Comparison of ENCODE assay signal across 1 cellular context in the genomic region with DNA sequence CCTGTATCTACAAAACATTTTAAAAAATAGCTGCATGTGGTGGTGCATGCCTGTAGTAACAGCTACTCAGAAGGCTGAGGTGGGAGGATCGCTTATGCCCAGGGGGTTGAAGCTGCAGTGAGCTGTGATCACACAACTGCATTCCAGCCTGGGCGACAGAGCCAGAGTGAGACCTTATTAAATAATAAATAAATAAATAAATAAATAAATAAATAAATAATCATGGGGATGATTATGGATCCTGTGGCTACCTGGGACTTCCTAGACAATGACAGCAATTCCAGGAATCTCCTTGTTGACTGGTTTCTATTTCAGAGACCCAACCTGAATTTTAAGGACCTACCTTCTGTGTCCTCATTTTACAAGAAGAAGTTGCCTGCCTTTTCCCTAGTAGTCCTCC.
TF ChIP-seq lines count a peak whose summit lies in the region.

No MANE protein-coding gene starts in this region.

TF ChIP-seq in GM23338, 12 proteins besides CTCF, POLR2A, EP300 and RAD21 (continued from another document):
- TF ChIP-seq ZNF462 (CRISPR knock-in tag; IDR thresholded peaks at IDR 0.05) (no peak), STAT1 (IDR thresholded peaks at IDR 0.05; ENCODE audit: unreplicated experiment) (no peak), NANOG (IDR thresholded peaks at IDR 0.05; ENCODE audit: borderline replicate concordance) (no peak), ETS1 (IDR thresholded peaks at IDR 0.05) (no peak), ZNF114 (CRISPR knock-in tag; IDR thresholded peaks at IDR 0.05) (no peak), EZH2phosphoT487 (IDR thresholded peaks at IDR 0.05; ENCODE audit: unreplicated experiment) (no peak)
- TF ChIP-seq, protein P1, sequence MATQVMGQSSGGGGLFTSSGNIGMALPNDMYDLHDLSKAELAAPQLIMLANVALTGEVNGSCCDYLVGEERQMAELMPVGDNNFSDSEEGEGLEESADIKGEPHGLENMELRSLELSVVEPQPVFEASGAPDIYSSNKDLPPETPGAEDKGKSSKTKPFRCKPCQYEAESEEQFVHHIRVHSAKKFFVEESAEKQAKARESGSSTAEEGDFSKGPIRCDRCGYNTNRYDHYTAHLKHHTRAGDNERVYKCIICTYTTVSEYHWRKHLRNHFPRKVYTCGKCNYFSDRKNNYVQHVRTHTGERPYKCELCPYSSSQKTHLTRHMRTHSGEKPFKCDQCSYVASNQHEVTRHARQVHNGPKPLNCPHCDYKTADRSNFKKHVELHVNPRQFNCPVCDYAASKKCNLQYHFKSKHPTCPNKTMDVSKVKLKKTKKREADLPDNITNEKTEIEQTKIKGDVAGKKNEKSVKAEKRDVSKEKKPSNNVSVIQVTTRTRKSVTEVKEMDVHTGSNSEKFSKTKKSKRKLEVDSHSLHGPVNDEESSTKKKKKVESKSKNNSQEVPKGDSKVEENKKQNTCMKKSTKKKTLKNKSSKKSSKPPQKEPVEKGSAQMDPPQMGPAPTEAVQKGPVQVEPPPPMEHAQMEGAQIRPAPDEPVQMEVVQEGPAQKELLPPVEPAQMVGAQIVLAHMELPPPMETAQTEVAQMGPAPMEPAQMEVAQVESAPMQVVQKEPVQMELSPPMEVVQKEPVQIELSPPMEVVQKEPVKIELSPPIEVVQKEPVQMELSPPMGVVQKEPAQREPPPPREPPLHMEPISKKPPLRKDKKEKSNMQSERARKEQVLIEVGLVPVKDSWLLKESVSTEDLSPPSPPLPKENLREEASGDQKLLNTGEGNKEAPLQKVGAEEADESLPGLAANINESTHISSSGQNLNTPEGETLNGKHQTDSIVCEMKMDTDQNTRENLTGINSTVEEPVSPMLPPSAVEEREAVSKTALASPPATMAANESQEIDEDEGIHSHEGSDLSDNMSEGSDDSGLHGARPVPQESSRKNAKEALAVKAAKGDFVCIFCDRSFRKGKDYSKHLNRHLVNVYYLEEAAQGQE (IDR thresholded peaks at IDR 0.05; ENCODE audit: unreplicated experiment), result no peak
